In genomic region chr20:3888622-3889488, GRCh38 we compare ENCODE assay signal across 1 cellular context.
TF ChIP-seq lines count a peak whose summit lies in the region.

Gene PANK2, plus strand, starts transcription at chr20:3889387.

TF ChIP-seq in K562, 482 proteins besides CTCF, POLR2A, EP300 and RAD21 (continued from another document and continues in another):
- TF ChIP-seq ZNF512 (tag; IDR thresholded peaks at IDR 0.05): no peak
- no peak for TF ChIP-seq MEF2D (tag; conservative IDR thresholded peaks at IDR 0.05; ENCODE audit: low read depth)
- peak; percentile 29; the same call in 1 of the 2 replicates for TF ChIP-seq C11orf30 (IDR thresholded peaks at IDR 0.05; ENCODE audit: low read depth)
- no peak for TF ChIP-seq ZNF780A (CRISPR knock-in tag; IDR thresholded peaks at IDR 0.05)
- TF ChIP-seq SNRNP70 (optimal IDR thresholded peaks at IDR 0.05; ENCODE audit: low read depth, low read length): no peak
- TF ChIP-seq MYBL2 (IDR thresholded peaks at IDR 0.05; ENCODE audit: low read depth): no peak
- no peak for TF ChIP-seq MYBL2 (CRISPR knock-in tag; IDR thresholded peaks at IDR 0.05; ENCODE audit: borderline replicate concordance)
- TF ChIP-seq PCBP2 (IDR thresholded peaks at IDR 0.05; ENCODE audit: low read depth, low read length, poor library complexity, severe bottlenecking): no peak
- no peak for TF ChIP-seq PRMT5 (CRISPR knock-in tag; IDR thresholded peaks at IDR 0.05)
- no peak; the same call in 1 of the 2 replicates for TF ChIP-seq CBFA2T3 (IDR thresholded peaks at IDR 0.05)
- TF ChIP-seq ZNF695 (CRISPR knock-in tag; IDR thresholded peaks at IDR 0.05): no peak
- 0 out of 2 replicates have a peak, but pooled peaks have one; percentile 58 for TF ChIP-seq HDAC2 (IDR thresholded peaks at IDR 0.05)
- TF ChIP-seq MED1 (CRISPR knock-in tag; IDR thresholded peaks at IDR 0.05; ENCODE audit: borderline replicate concordance): no peak
- TF ChIP-seq THRA (IDR thresholded peaks at IDR 0.05): no peak
- no peak for TF ChIP-seq ZNF395 (CRISPR knock-in tag; IDR thresholded peaks at IDR 0.05)
- TF ChIP-seq CBFA2T2 (conservative IDR thresholded peaks at IDR 0.05): no peak
- no peak for TF ChIP-seq CCAR2 (IDR thresholded peaks at IDR 0.05; ENCODE audit: low read depth, low read length)
- TF ChIP-seq ZNF23 (CRISPR knock-in tag; IDR thresholded peaks at IDR 0.05): no peak
- no peak for TF ChIP-seq NFE2L1 (tag; IDR thresholded peaks at IDR 0.05; ENCODE audit: borderline replicate concordance, low read depth)
- TF ChIP-seq ZNF121 (CRISPR knock-in tag; conservative IDR thresholded peaks at IDR 0.05): no peak
- TF ChIP-seq GATAD2A (IDR thresholded peaks at IDR 0.05): no peak
- no peak for TF ChIP-seq PYGO2 (tag; IDR thresholded peaks at IDR 0.05)
- TF ChIP-seq ZBTB43 (CRISPR knock-in tag; IDR thresholded peaks at IDR 0.05): no peak
- no peak for TF ChIP-seq SMAD2 (IDR thresholded peaks at IDR 0.05; ENCODE audit: low read depth, low read length)
- TF ChIP-seq KDM1A (IDR thresholded peaks at IDR 0.05): no peak
- TF ChIP-seq USF1 (CRISPR knock-in tag; IDR thresholded peaks at IDR 0.05): no peak
- no peak for TF ChIP-seq ZNF280A (IDR thresholded peaks at IDR 0.05; ENCODE audit: low read depth, partially characterized antibody)
- TF ChIP-seq NRF1 (conservative IDR thresholded peaks at IDR 0.05 in 1 of 2, IDR thresholded peaks at IDR 0.05 in 1 of 2): peak; percentile 68 to 72
- TF ChIP-seq ZNF197 (CRISPR knock-in tag; IDR thresholded peaks at IDR 0.05; ENCODE audit: low read depth): no peak
- TF ChIP-seq POLR2B (IDR thresholded peaks at IDR 0.05; ENCODE audit: low read depth, partially characterized antibody): peak; percentile 60
- TF ChIP-seq KDM2B (CRISPR knock-in tag; IDR thresholded peaks at IDR 0.05): no peak
- TF ChIP-seq BMI1 (IDR thresholded peaks at IDR 0.05; ENCODE audit: low read length): peak; percentile 63; the same call in 1 of the 2 replicates
- TF ChIP-seq GABPA (tag; conservative IDR thresholded peaks at IDR 0.05; ENCODE audit: low read depth): peak; percentile 93
- TF ChIP-seq CHD2 (IDR thresholded peaks at IDR 0.05; ENCODE audit: low read depth, low read length): peak; percentile 88
- no peak for TF ChIP-seq ZNF830 (CRISPR knock-in tag; IDR thresholded peaks at IDR 0.05)
- TF ChIP-seq ZNF766 (CRISPR knock-in tag; conservative IDR thresholded peaks at IDR 0.05): no peak
- no peak for TF ChIP-seq ZNF561 (CRISPR knock-in tag; conservative IDR thresholded peaks at IDR 0.05)
- no peak for TF ChIP-seq MGA (IDR thresholded peaks at IDR 0.05)
- TF ChIP-seq ARID3A (IDR thresholded peaks at IDR 0.05; ENCODE audit: borderline replicate concordance, low read depth, low read length): no peak
- TF ChIP-seq NELFE (IDR thresholded peaks at IDR 0.05; ENCODE audit: insufficient read depth, insufficient read length): no peak
- TF ChIP-seq HNRNPUL1 (IDR thresholded peaks at IDR 0.05; ENCODE audit: low read length): no peak
- TF ChIP-seq MYNN (IDR thresholded peaks at IDR 0.05): no peak
- TF ChIP-seq MYNN (CRISPR knock-in tag; IDR thresholded peaks at IDR 0.05): no peak
- TF ChIP-seq SIN3B (IDR thresholded peaks at IDR 0.05; ENCODE audit: low read depth): peak; percentile 34; the same call in 1 of the 2 replicates
- peak; percentile 92 for TF ChIP-seq NFYB (IDR thresholded peaks at IDR 0.05; ENCODE audit: extremely low read depth, insufficient read length)
- TF ChIP-seq ZNF146 (CRISPR knock-in tag; IDR thresholded peaks at IDR 0.05; ENCODE audit: unreplicated experiment): no peak
- no peak for TF ChIP-seq NR3C1 (CRISPR knock-in tag; IDR thresholded peaks at IDR 0.05)
